In the genomic region with DNA sequence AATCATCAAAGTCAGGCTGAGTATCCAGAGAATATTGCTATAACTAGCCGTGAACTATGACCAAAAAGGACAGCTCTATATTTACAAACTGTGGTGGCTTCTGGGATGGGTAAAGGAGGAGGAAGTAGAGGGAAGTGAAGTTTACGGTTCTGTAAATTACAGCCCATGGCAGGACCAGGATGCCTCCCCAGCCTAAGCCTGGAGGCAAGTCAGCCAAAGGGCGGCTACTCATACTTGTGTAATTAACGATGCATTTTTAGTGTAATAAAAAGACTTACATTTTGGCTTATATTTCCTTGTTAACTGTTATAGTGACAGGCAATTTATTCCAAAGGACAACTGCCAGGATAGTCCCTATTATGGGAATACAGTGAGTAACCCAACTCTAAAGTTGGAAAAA, we compare ENCODE assay signal across 25 cellular contexts.
"Had no signal": no experiment of that assay in that cellular context is flagged by ENCODE, and none has a peak within 500 bp of the region (broad histone marks: within the 10 kb centered on the region; RNA-seq: fewer than 3 reads in every experiment).

No MANE protein-coding gene starts in this region.

- H3K27ac ChIP-seq: neural progenitor cell, stomach, suprapubic skin, tibial nerve, uterus had no signal

- H3K9me3 ChIP-seq: stomach, suprapubic skin, tibial nerve, uterus had no signal

- H3K36me3 Mint-ChIP-seq: activated naive CD8-positive, alpha-beta T cell treated with anti-CD3 and anti-CD28 coated beads, Interleukin-2, amount 10 ng/mL, durations not matched to agents 7 days and 5 days; naive B cell; neural progenitor cell; stimulated activated effector memory CD8-positive, alpha-beta T cell treated with anti-CD3 and anti-CD28 coated beads, Interleukin-12 subunit alpha, Interleukin-12 subunit beta, amount 100 ng/mL, for 72 hours had no signal

- H3K9me3 Mint-ChIP-seq: activated B cell treated with CpG ODN at 0.5 μM for 24 hours; activated naive CD4-positive, alpha-beta T cell treated with anti-CD3 and anti-CD28 coated beads for 36 hours; activated T-cell treated with anti-CD3 and anti-CD28 coated beads, Interleukin-2, amount 50 U/mL, for 24 hours; naive B cell; neural progenitor cell; stimulated activated effector memory CD8-positive, alpha-beta T cell treated with anti-CD3 and anti-CD28 coated beads, Interleukin-12 subunit alpha, Interleukin-12 subunit beta, amount 100 ng/mL, for 72 hours had no signal

- ATAC-seq: activated CD4-positive, alpha-beta T cell treated with anti-CD3 and anti-CD28 coated beads for 36 hours; sciatic nerve; stimulated activated effector memory CD8-positive, alpha-beta T cell treated with anti-CD3 and anti-CD28 coated beads, Interleukin-12 subunit alpha, Interleukin-12 subunit beta, amount 100 ng/mL, for 72 hours had no signal

- H2AFZ ChIP-seq: neural progenitor cell had no signal

- H3K4me3 Mint-ChIP-seq: activated B cell treated with CpG ODN at 0.5 μM for 24 hours; activated CD4-positive, alpha-beta T cell treated with anti-CD3 and anti-CD28 coated beads for 36 hours; activated naive CD4-positive, alpha-beta T cell treated with anti-CD3 and anti-CD28 coated beads for 36 hours; activated naive CD8-positive, alpha-beta T cell treated with anti-CD3 and anti-CD28 coated beads, Interleukin-2, amount 10 ng/mL, durations not matched to agents 7 days and 5 days; activated T-cell treated with anti-CD3 and anti-CD28 coated beads, Interleukin-2, amount 50 U/mL, for 24 hours; naive B cell; neural progenitor cell; stimulated activated effector memory CD8-positive, alpha-beta T cell treated with anti-CD3 and anti-CD28 coated beads, Interleukin-12 subunit alpha, Interleukin-12 subunit beta, amount 100 ng/mL, for 72 hours had no signal

- H3K27me3 ChIP-seq: neural progenitor cell, stomach, suprapubic skin, tibial nerve, uterus had no signal

- FAIRE-seq: bronchial epithelial cell, frontal cortex, small intestine had no signal

- DNase-seq: activated B cell treated with CpG ODN at 0.5 μM for 24 hours; activated CD4-positive, alpha-beta T cell treated with anti-CD3 and anti-CD28 coated beads for 36 hours; activated CD4-positive, alpha-beta T cell treated with anti-CD3 and anti-CD28 coated beads, Interleukin-2, amount 50 U/mL, for 4 hours; activated CD8-positive, alpha-beta memory T cell treated with anti-CD3 and anti-CD28 coated beads for 24 hours; activated CD8-positive, alpha-beta memory T cell treated with anti-CD3 and anti-CD28 coated beads, Interleukin-2, amount 50 U/mL, for 4 hours; activated naive CD4-positive, alpha-beta T cell treated with anti-CD3 and anti-CD28 coated beads for 36 hours; activated naive CD8-positive, alpha-beta T cell treated with anti-CD3 and anti-CD28 coated beads, Interleukin-2, amount 10 ng/mL, durations not matched to agents 7 days and 5 days; activated T-cell treated with anti-CD3 and anti-CD28 coated beads, Interleukin-2, amount 50 U/mL, for 24 hours; amniotic stem cell; cortex of kidney; hippocampal formation; mesenchymal stem cell; naive B cell; small intestine; stimulated activated CD4-positive, alpha-beta T cell treated with anti-CD3 and anti-CD28 coated beads, Interleukin-2, amount 100 ng/mL, for 24 hours; stomach; T-helper 9 cell; uterus had no signal

- H3K27ac Mint-ChIP-seq: activated B cell treated with CpG ODN at 0.5 μM for 24 hours; activated CD4-positive, alpha-beta T cell treated with anti-CD3 and anti-CD28 coated beads for 36 hours; activated naive CD4-positive, alpha-beta T cell treated with anti-CD3 and anti-CD28 coated beads for 36 hours; activated naive CD8-positive, alpha-beta T cell treated with anti-CD3 and anti-CD28 coated beads, Interleukin-2, amount 10 ng/mL, durations not matched to agents 7 days and 5 days; activated T-cell treated with anti-CD3 and anti-CD28 coated beads, Interleukin-2, amount 50 U/mL, for 24 hours; naive B cell; neural progenitor cell; stimulated activated effector memory CD8-positive, alpha-beta T cell treated with anti-CD3 and anti-CD28 coated beads, Interleukin-12 subunit alpha, Interleukin-12 subunit beta, amount 100 ng/mL, for 72 hours had no signal

- H3K4me1 Mint-ChIP-seq: activated B cell treated with CpG ODN at 0.5 μM for 24 hours; activated CD4-positive, alpha-beta T cell treated with anti-CD3 and anti-CD28 coated beads for 36 hours; activated naive CD8-positive, alpha-beta T cell treated with anti-CD3 and anti-CD28 coated beads, Interleukin-2, amount 10 ng/mL, durations not matched to agents 7 days and 5 days; naive B cell; neural progenitor cell; stimulated activated effector memory CD8-positive, alpha-beta T cell treated with anti-CD3 and anti-CD28 coated beads, Interleukin-12 subunit alpha, Interleukin-12 subunit beta, amount 100 ng/mL, for 72 hours had no signal

- H3K36me3 ChIP-seq: neural progenitor cell, stomach, suprapubic skin, tibial nerve, uterus had no signal

- H3K4me2 ChIP-seq: neural progenitor cell had no signal

- H3K9ac ChIP-seq: neural progenitor cell had no signal

- H3K4me1 ChIP-seq: neural progenitor cell, stomach, tibial nerve had no signal

- H3K4me3 ChIP-seq: neural progenitor cell, stomach, suprapubic skin, tibial nerve, uterus had no signal
